1 cellular context compared by ENCODE assay signal in genomic region chrX:155893513-155893912, GRCh38.
TF ChIP-seq lines count a peak whose summit lies in the region.

No MANE protein-coding gene starts in this region.

TF ChIP-seq in K562, 482 proteins besides CTCF, POLR2A, EP300 and RAD21 (continued from another document):
- no peak for TF ChIP-seq ZNF449 (CRISPR knock-in tag; IDR thresholded peaks at IDR 0.05)
- no peak for TF ChIP-seq RBM39 (optimal IDR thresholded peaks at IDR 0.05; ENCODE audit: low read depth, low read length)
- TF ChIP-seq ATF1 (CRISPR knock-in tag; IDR thresholded peaks at IDR 0.05): no peak
- peak; percentile 27; the same call in 1 of the 2 replicates for TF ChIP-seq ATF1 (tag; IDR thresholded peaks at IDR 0.05)
- no peak for TF ChIP-seq HNRNPL (IDR thresholded peaks at IDR 0.05; ENCODE audit: low read depth, low read length)
- no peak for TF ChIP-seq HNRNPK (IDR thresholded peaks at IDR 0.05; ENCODE audit: low read depth, low read length, poor library complexity, severe bottlenecking)
- no peak for TF ChIP-seq HINFP (tag; conservative IDR thresholded peaks at IDR 0.05; ENCODE audit: low read depth)
- TF ChIP-seq MYC (IDR thresholded peaks at IDR 0.05; ENCODE audit: low read depth, low read length): no peak
- TF ChIP-seq MYC (CRISPR knock-in tag; IDR thresholded peaks at IDR 0.05; ENCODE audit: borderline replicate concordance, low read depth): no peak
- peak; percentile 40; the same call in 1 of the 2 replicates for TF ChIP-seq TEAD4 (IDR thresholded peaks at IDR 0.05; ENCODE audit: low read length)
- TF ChIP-seq TEAD4 (CRISPR knock-in tag; IDR thresholded peaks at IDR 0.05; ENCODE audit: borderline replicate concordance): no peak
- TF ChIP-seq RCOR1 (IDR thresholded peaks at IDR 0.05; ENCODE audit: borderline replicate concordance in 1 of 2, low read depth in 2 of 2, low read length in 2 of 2): peak in 1 of 2 experiments; percentile 49; a peak in 1 of 4 replicates
- TF ChIP-seq ATF3 (IDR thresholded peaks at IDR 0.05): peak; percentile 75; the same call in 1 of the 2 replicates
- TF ChIP-seq ATF3 (CRISPR knock-in tag; conservative IDR thresholded peaks at IDR 0.05): no peak
- no peak for TF ChIP-seq ZNF24 (IDR thresholded peaks at IDR 0.05)
- peak; percentile 30; the same call in 1 of the 2 replicates for TF ChIP-seq ETV1 (tag; conservative IDR thresholded peaks at IDR 0.05; ENCODE audit: low read depth)
- TF ChIP-seq ATF2 (CRISPR knock-in tag; IDR thresholded peaks at IDR 0.05): no peak
- TF ChIP-seq MEIS2 (IDR thresholded peaks at IDR 0.05; ENCODE audit: partially characterized antibody): peak; percentile 8
- no peak for TF ChIP-seq ZFP36 (IDR thresholded peaks at IDR 0.05; ENCODE audit: low read depth, low read length, partially characterized antibody)
- no peak for TF ChIP-seq COPS2 (conservative IDR thresholded peaks at IDR 0.05)
- no peak for TF ChIP-seq ZNF57 (CRISPR knock-in tag; IDR thresholded peaks at IDR 0.05)
- no peak for TF ChIP-seq PTRF (tag; IDR thresholded peaks at IDR 0.05)
- TF ChIP-seq ZFX (CRISPR knock-in tag; IDR thresholded peaks at IDR 0.05): peak; percentile 58
- TF ChIP-seq EWSR1 (IDR thresholded peaks at IDR 0.05; ENCODE audit: borderline replicate concordance, low read depth, partially characterized antibody): no peak
- no peak for TF ChIP-seq THAP12 (CRISPR knock-in tag; IDR thresholded peaks at IDR 0.05)
- TF ChIP-seq RBM34 (IDR thresholded peaks at IDR 0.05; ENCODE audit: borderline replicate concordance, insufficient read depth, low read length): no peak
- no peak for TF ChIP-seq ZBTB12 (CRISPR knock-in tag; IDR thresholded peaks at IDR 0.05)
- TF ChIP-seq ZBTB49 (CRISPR knock-in tag; IDR thresholded peaks at IDR 0.05; ENCODE audit: borderline replicate concordance): no peak
